ENCODE assay signal across 9 cellular contexts in the genomic region with DNA sequence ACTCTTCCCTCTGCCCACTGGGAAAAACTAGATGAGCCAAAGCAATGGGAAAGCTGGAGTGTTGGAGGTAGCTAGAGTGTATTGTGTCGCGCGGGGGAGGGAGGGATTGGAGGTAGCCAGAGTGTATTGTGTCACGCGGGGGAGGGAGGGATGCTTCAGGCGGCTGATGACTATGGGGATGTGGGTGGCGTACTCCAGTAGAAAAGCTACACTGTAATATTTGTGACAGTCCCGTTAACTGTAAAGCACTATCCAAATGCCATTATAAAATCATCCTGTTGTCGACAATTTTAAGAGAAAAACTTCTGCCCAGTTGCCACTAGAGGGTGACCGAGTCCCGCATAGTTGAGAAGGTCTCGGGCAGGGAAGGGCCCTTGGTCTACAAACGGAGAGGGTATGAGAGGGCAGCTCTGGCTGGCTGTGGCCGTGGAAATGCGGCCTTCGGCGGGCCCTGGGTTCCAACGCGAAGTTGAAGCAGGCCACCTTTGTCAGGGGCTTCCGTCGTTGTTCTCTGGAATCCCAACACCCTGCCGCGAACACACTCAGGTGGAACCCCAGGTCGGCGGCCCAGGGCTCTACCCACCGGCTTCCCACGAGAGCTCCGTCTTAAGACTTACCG. TPM values are rescaled to one million over a fixed set of nuclear protein-coding genes. Genes with fewer than 3 reads are reported as not detected.
DNase-seq lines count a peak whose midpoint lies in the region; ATAC-seq and TF ChIP-seq lines count a peak whose summit lies in the region.
"Had no signal": no experiment of that assay in that cellular context is flagged by ENCODE, and none has a peak within 500 bp of the region (broad histone marks: within the 10 kb centered on the region; RNA-seq: fewer than 3 reads in every experiment).

No MANE protein-coding gene starts in this region.

- H3K27ac Mint-ChIP-seq in activated CD4-positive, alpha-beta T cell treated with anti-CD3 and anti-CD28 coated beads, Interleukin-2, amount 10 ng/mL, durations not matched to agents 7 days and 5 days, result no peak overlapping the region
- H3K27ac Mint-ChIP-seq: dendritic cell treated with granulocyte-macrophage colony-stimulating factor and Interleukin-4, amounts not matched to agents 40 ng/mL and 50 ng/mL, for 4 days had no signal

- H3K4me3 Mint-ChIP-seq in activated CD4-positive, alpha-beta T cell treated with anti-CD3 and anti-CD28 coated beads, Interleukin-2, amount 10 ng/mL, durations not matched to agents 7 days and 5 days, result no peak overlapping the region
- H3K4me3 Mint-ChIP-seq: dendritic cell treated with granulocyte-macrophage colony-stimulating factor and Interleukin-4, amounts not matched to agents 40 ng/mL and 50 ng/mL, for 4 days had no signal

- no peak overlapping the region for H3K4me3 ChIP-seq in lower lobe of right lung

- H3K4me1 ChIP-seq in lower lobe of right lung, result no peaks in the 10 kb centered on the region

- H3K27me3 ChIP-seq in lower lobe of right lung (ENCODE audit: low read depth), result peaks cover 15% of the 10 kb centered on the region

- H3K4me1 Mint-ChIP-seq in activated CD4-positive, alpha-beta T cell treated with anti-CD3 and anti-CD28 coated beads, Interleukin-2, amount 10 ng/mL, durations not matched to agents 7 days and 5 days, result peaks cover 6% of the 10 kb centered on the region

- no peaks in the 10 kb centered on the region for H3K36me3 Mint-ChIP-seq in activated CD4-positive, alpha-beta T cell treated with anti-CD3 and anti-CD28 coated beads, Interleukin-2, amount 10 ng/mL, durations not matched to agents 7 days and 5 days (ENCODE audit: low read depth)

- ATAC-seq in HG03097 (IDR thresholded peaks at IDR 0.05; ENCODE audit: low FRiP score, unreplicated experiment), result peak; percentile 56
- peak; percentile 87 to 91 for ATAC-seq in lower lobe of right lung
- no peak for ATAC-seq in GM19324 (IDR thresholded peaks at IDR 0.05; ENCODE audit: low FRiP score, unreplicated experiment)

- POLR2A ChIA-PET in activated CD4-positive, alpha-beta T cell treated with anti-CD3 and anti-CD28 coated beads, Interleukin-2, amount 10 ng/mL, durations not matched to agents 7 days and 5 days (lab: Charles Lee), result no interaction called here

- H3K36me3 ChIP-seq in lower lobe of right lung, result no peaks in the 10 kb centered on the region

- no peak overlapping the region for H3K27ac ChIP-seq in lower lobe of right lung

- DNase-seq in DMS114 treated with DMSO at 0.1 percent for 48 hours (lab: John Stamatoyannopoulos, UW; ENCODE audit: unreplicated experiment) (peak; percentile 64), NCI-H526 (lab: John Stamatoyannopoulos, UW) (peak; percentile 39 to 88), dermis blood vessel endothelial cell (peak; percentile 90), lower lobe of right lung (peak; percentile 73)
- peak; percentile 84 for DNase-seq in activated CD4-positive, alpha-beta T cell treated with anti-CD3 and anti-CD28 coated beads, Interleukin-2, amount 10 ng/mL, durations not matched to agents 7 days and 5 days
- peak; percentile 30 for DNase-seq in stimulated activated CD8-positive, alpha-beta memory T cell treated with anti-CD3 and anti-CD28 coated beads, Interleukin-12 subunit alpha, Interleukin-12 subunit beta, amount 100 ng/mL, for 24 hours (ENCODE audit: extremely low read depth)

- intact Hi-C loops in lower lobe of right lung (cut with DNase I), result no loop called here

- H3K27me3 Mint-ChIP-seq in activated CD4-positive, alpha-beta T cell treated with anti-CD3 and anti-CD28 coated beads, Interleukin-2, amount 10 ng/mL, durations not matched to agents 7 days and 5 days, result peaks cover 26% of the 10 kb centered on the region

- H3K9me3 Mint-ChIP-seq in activated CD4-positive, alpha-beta T cell treated with anti-CD3 and anti-CD28 coated beads, Interleukin-2, amount 10 ng/mL, durations not matched to agents 7 days and 5 days, result no peaks in the 10 kb centered on the region
- H3K9me3 Mint-ChIP-seq: dendritic cell treated with granulocyte-macrophage colony-stimulating factor and Interleukin-4, amounts not matched to agents 40 ng/mL and 50 ng/mL, for 4 days had no signal

- CTCF ChIA-PET in activated CD4-positive, alpha-beta T cell treated with anti-CD3 and anti-CD28 coated beads, Interleukin-2, amount 10 ng/mL, durations not matched to agents 7 days and 5 days (lab: Charles Lee), result interaction anchor here (0.6 to 2.6 kb wide), 22 partner anchors 9 to 278 kb away, joined by 3 to 27 read pairs (median 4); partner anchors contain the start of genes ATP6V1D, EIF2S1 and PLEK2

- TF ChIP-seq CTCF in lower lobe of right lung (IDR thresholded peaks at IDR 0.05), result peak; percentile 78

- H3K9me3 ChIP-seq in lower lobe of right lung, result no peaks in the 10 kb centered on the region

RNA-seq across cellular contexts. Expression of gene PLEK2, which starts 15.1 kb away (rescaled TPM):
- total RNA-seq in activated CD4-positive, alpha-beta T cell treated with anti-CD3 and anti-CD28 coated beads, Interleukin-2, amount 10 ng/mL, durations not matched to agents 7 days and 5 days, result 1 to 10 TPM in 1 of 2 experiments, under 1 TPM in 1; 0.45 to 1.1 TPM
- total RNA-seq in dermis blood vessel endothelial cell (1.4 TPM in 2 replicates), lower lobe of right lung (2.3 TPM)

Comparison
In these comparisons a context has a peak if more than half of its experiments do, and no peak if none do; other contexts are left out.
1. DNase-seq: peak in every context shown above with its lines; median percentile 90 in dermis blood vessel endothelial cell; 84 in activated CD4-positive, alpha-beta T cell treated with anti-CD3 and anti-CD28 coated beads, Interleukin-2, amount 10 ng/mL, durations not matched to agents 7 days and 5 days; 73 in lower lobe of right lung; 64 in DMS114 treated with DMSO at 0.1 percent for 48 hours; 64 in NCI-H526; 30 in stimulated activated CD8-positive, alpha-beta memory T cell treated with anti-CD3 and anti-CD28 coated beads, Interleukin-12 subunit alpha, Interleukin-12 subunit beta, amount 100 ng/mL, for 24 hours.